ENCODE assay signal across 1 cellular context in the genomic region with DNA sequence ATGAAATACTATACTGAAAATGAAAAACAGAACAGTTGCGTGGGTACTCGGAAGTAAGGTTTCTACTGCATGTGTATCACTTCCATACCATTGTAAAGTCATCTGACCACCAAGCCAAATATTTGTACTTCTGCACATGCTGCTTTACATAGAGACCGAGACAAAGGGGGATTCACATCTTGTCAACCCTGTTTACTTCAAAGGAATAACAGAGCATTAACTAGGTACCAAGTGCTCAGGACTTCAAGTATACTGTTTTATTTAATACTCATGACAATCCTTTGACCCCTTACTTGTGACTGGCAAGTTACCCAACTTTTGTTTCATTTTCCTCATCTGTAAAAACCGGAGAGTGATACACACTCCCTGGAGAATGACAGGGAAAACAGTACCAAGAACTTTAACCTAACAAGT.
TF ChIP-seq lines count a peak whose summit lies in the region.

No MANE protein-coding gene starts in this region.

TF ChIP-seq in HepG2, 621 proteins besides CTCF, POLR2A, EP300 and RAD21 (continued from another document and continues in another):
- TF ChIP-seq, protein P1, sequence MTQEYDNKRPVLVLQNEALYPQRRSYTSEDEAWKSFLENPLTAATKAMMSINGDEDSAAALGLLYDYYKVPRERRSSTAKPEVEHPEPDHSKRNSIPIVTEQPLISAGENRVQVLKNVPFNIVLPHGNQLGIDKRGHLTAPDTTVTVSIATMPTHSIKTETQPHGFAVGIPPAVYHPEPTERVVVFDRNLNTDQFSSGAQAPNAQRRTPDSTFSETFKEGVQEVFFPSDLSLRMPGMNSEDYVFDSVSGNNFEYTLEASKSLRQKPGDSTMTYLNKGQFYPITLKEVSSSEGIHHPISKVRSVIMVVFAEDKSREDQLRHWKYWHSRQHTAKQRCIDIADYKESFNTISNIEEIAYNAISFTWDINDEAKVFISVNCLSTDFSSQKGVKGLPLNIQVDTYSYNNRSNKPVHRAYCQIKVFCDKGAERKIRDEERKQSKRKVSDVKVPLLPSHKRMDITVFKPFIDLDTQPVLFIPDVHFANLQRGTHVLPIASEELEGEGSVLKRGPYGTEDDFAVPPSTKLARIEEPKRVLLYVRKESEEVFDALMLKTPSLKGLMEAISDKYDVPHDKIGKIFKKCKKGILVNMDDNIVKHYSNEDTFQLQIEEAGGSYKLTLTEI (CRISPR knock-in tag; conservative IDR thresholded peaks at IDR 0.05), result no peak
- TF ChIP-seq ZNF510 (CRISPR knock-in tag; IDR thresholded peaks at IDR 0.05; ENCODE audit: low read depth) (no peak), MEIS1 (CRISPR knock-in tag; IDR thresholded peaks at IDR 0.05; ENCODE audit: borderline replicate concordance) (no peak), ZNF274 (CRISPR knock-in tag; IDR thresholded peaks at IDR 0.05) (no peak), ZNF234 (CRISPR knock-in tag; conservative IDR thresholded peaks at IDR 0.05) (no peak), NBN (conservative IDR thresholded peaks at IDR 0.05) (no peak), PAX8 (CRISPR knock-in tag; IDR thresholded peaks at IDR 0.05; ENCODE audit: borderline replicate concordance) (no peak), ZNF547 (CRISPR knock-in tag; IDR thresholded peaks at IDR 0.05) (no peak), ZNF839 (CRISPR knock-in tag; IDR thresholded peaks at IDR 0.05; ENCODE audit: borderline replicate concordance) (no peak), ZNF883 (CRISPR knock-in tag; IDR thresholded peaks at IDR 0.05; ENCODE audit: not compliant biosample characterization) (no peak), RBM39 (IDR thresholded peaks at IDR 0.05; ENCODE audit: low read depth, low read length, poor library complexity, severe bottlenecking) (no peak), ZBTB20 (CRISPR knock-in tag; IDR thresholded peaks at IDR 0.05; ENCODE audit: borderline replicate concordance, low read depth) (peak; percentile 89), ELK4 (CRISPR knock-in tag; IDR thresholded peaks at IDR 0.05; ENCODE audit: borderline replicate concordance) (no peak), SIX4 (CRISPR knock-in tag; IDR thresholded peaks at IDR 0.05) (no peak), HOXA7 (CRISPR knock-in tag; IDR thresholded peaks at IDR 0.05) (no peak), SP1 (IDR thresholded peaks at IDR 0.05) (no peak), SP1 (CRISPR knock-in tag; IDR thresholded peaks at IDR 0.05) (no peak), SKIL (CRISPR knock-in tag; IDR thresholded peaks at IDR 0.05; ENCODE audit: borderline replicate concordance) (no peak), GFI1 (CRISPR knock-in tag; IDR thresholded peaks at IDR 0.05; ENCODE audit: borderline replicate concordance) (no peak), SRSF9 (IDR thresholded peaks at IDR 0.05; ENCODE audit: borderline replicate concordance, insufficient read depth, low read depth, low read length, poor library complexity, severe bottlenecking) (no peak), RARA (CRISPR knock-in tag; IDR thresholded peaks at IDR 0.05) (peak; percentile 42), TBX2 (CRISPR knock-in tag; IDR thresholded peaks at IDR 0.05; ENCODE audit: borderline replicate concordance) (peak; percentile 51; the same call in 1 of the 2 replicates), ZBTB10 (CRISPR knock-in tag; IDR thresholded peaks at IDR 0.05; ENCODE audit: borderline replicate concordance) (no peak), RFXAP (CRISPR knock-in tag; IDR thresholded peaks at IDR 0.05; ENCODE audit: borderline replicate concordance) (no peak), ZNF546 (CRISPR knock-in tag; conservative IDR thresholded peaks at IDR 0.05) (no peak), MAFG (CRISPR knock-in tag; IDR thresholded peaks at IDR 0.05) (no peak), KMT2B (CRISPR knock-in tag; IDR thresholded peaks at IDR 0.05) (no peak), NR1H2 (CRISPR knock-in tag; IDR thresholded peaks at IDR 0.05; ENCODE audit: borderline replicate concordance, low read depth) (no peak), ZSCAN12 (CRISPR knock-in tag; IDR thresholded peaks at IDR 0.05) (no peak), ZNF354B (CRISPR knock-in tag; IDR thresholded peaks at IDR 0.05) (no peak), DNMT1 (CRISPR knock-in tag; IDR thresholded peaks at IDR 0.05) (no peak), ZKSCAN1 (IDR thresholded peaks at IDR 0.05; ENCODE audit: low read length) (no peak), HOXA3 (CRISPR knock-in tag; IDR thresholded peaks at IDR 0.05) (peak; percentile 47; the same call in 1 of the 2 replicates), TOE1 (CRISPR knock-in tag; IDR thresholded peaks at IDR 0.05) (no peak)
- TF ChIP-seq, protein P2, sequence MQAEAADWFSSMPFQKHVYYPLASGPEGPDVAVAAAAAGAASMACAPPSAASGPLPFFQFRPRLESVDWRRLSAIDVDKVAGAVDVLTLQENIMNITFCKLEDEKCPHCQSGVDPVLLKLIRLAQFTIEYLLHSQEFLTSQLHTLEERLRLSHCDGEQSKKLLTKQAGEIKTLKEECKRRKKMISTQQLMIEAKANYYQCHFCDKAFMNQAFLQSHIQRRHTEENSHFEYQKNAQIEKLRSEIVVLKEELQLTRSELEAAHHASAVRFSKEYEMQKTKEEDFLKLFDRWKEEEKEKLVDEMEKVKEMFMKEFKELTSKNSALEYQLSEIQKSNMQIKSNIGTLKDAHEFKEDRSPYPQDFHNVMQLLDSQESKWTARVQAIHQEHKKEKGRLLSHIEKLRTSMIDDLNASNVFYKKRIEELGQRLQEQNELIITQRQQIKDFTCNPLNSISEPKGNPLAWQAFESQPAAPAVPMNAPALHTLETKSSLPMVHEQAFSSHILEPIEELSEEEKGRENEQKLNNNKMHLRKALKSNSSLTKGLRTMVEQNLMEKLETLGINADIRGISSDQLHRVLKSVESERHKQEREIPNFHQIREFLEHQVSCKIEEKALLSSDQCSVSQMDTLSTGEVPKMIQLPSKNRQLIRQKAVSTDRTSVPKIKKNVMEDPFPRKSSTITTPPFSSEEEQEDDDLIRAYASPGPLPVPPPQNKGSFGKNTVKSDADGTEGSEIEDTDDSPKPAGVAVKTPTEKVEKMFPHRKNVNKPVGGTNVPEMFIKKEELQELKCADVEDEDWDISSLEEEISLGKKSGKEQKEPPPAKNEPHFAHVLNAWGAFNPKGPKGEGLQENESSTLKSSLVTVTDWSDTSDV (CRISPR knock-in tag; IDR thresholded peaks at IDR 0.05), result no peak
- TF ChIP-seq, protein P3, sequence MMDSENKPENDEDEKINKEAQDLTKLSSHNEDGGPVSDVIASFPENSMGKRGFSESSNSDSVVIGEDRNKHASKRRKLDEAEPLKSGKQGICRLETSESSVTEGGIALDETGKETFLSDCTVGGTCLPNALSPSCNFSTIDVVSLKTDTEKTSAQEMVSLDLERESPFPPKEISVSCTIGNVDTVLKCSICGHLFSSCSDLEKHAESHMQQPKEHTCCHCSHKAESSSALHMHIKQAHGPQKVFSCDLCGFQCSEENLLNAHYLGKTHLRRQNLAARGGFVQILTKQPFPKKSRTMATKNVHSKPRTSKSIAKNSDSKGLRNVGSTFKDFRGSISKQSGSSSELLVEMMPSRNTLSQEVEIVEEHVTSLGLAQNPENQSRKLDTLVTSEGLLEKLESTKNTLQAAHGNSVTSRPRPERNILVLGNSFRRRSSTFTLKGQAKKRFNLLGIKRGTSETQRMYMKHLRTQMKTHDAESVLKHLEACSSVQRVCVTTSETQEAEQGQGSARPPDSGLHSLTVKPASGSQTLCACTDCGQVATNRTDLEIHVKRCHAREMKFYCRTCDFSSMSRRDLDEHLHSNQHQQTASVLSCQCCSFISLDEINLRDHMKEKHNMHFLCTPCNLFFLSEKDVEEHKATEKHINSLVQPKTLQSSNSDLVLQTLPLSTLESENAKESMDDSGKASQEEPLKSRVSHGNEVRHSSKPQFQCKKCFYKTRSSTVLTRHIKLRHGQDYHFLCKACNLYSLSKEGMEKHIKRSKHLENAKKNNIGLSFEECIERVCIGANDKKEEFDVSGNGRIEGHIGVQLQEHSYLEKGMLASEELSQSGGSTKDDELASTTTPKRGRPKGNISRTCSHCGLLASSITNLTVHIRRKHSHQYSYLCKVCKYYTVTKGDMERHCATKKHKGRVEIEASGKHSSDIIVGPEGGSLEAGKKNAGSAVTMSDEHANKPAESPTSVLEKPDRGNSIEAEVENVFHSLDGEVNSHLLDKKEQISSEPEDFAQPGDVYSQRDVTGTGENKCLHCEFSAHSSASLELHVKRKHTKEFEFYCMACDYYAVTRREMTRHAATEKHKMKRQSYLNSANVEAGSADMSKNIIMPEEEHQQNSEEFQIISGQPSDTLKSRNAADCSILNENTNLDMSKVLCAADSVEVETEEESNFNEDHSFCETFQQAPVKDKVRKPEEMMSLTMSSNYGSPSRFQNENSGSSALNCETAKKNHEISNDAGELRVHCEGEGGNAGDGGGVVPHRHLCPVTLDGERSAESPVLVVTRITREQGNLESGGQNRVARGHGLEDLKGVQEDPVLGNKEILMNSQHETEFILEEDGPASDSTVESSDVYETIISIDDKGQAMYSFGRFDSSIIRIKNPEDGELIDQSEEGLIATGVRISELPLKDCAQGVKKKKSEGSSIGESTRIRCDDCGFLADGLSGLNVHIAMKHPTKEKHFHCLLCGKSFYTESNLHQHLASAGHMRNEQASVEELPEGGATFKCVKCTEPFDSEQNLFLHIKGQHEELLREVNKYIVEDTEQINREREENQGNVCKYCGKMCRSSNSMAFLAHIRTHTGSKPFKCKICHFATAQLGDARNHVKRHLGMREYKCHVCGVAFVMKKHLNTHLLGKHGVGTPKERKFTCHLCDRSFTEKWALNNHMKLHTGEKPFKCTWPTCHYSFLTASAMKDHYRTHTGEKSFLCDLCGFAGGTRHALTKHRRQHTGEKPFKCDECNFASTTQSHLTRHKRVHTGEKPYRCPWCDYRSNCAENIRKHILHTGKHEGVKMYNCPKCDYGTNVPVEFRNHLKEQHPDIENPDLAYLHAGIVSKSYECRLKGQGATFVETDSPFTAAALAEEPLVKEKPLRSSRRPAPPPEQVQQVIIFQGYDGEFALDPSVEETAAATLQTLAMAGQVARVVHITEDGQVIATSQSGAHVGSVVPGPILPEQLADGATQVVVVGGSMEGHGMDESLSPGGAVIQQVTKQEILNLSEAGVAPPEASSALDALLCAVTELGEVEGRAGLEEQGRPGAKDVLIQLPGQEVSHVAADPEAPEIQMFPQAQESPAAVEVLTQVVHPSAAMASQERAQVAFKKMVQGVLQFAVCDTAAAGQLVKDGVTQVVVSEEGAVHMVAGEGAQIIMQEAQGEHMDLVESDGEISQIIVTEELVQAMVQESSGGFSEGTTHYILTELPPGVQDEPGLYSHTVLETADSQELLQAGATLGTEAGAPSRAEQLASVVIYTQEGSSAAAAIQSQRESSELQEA (CRISPR knock-in tag; IDR thresholded peaks at IDR 0.05; ENCODE audit: not compliant biosample characterization), result no peak
- TF ChIP-seq, protein P4, sequence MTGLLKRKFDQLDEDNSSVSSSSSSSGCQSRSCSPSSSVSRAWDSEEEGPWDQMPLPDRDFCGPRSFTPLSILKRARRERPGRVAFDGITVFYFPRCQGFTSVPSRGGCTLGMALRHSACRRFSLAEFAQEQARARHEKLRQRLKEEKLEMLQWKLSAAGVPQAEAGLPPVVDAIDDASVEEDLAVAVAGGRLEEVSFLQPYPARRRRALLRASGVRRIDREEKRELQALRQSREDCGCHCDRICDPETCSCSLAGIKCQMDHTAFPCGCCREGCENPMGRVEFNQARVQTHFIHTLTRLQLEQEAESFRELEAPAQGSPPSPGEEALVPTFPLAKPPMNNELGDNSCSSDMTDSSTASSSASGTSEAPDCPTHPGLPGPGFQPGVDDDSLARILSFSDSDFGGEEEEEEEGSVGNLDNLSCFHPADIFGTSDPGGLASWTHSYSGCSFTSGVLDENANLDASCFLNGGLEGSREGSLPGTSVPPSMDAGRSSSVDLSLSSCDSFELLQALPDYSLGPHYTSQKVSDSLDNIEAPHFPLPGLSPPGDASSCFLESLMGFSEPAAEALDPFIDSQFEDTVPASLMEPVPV (CRISPR knock-in tag; IDR thresholded peaks at IDR 0.05), result no peak
- TF ChIP-seq, protein P5, sequence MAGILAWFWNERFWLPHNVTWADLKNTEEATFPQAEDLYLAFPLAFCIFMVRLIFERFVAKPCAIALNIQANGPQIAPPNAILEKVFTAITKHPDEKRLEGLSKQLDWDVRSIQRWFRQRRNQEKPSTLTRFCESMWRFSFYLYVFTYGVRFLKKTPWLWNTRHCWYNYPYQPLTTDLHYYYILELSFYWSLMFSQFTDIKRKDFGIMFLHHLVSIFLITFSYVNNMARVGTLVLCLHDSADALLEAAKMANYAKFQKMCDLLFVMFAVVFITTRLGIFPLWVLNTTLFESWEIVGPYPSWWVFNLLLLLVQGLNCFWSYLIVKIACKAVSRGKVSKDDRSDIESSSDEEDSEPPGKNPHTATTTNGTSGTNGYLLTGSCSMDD (CRISPR knock-in tag; IDR thresholded peaks at IDR 0.05), result no peak
